In the genomic region with DNA sequence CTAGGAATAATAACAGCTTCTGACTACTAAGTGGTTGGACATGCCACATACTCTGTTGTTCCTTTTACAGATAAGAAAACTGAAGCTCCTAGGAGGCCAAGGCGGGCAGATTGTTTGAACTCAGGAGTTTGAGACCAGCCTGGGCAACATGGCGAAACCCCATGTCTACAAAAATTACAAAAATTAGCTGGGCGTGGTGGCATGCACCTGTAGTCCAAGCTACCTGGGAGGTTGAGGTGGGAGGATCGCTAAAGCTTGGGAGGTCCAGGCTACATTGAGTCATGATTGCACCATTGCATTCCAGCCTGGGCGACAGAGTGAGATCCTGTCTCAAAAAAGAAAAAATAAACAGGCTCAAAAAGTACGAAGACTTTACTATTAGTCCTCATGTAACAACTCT, we compare ENCODE assay signal across 5 cellular contexts.
"Had no signal": no experiment of that assay in that cellular context is flagged by ENCODE, and none has a peak within 500 bp of the region (broad histone marks: within the 10 kb centered on the region; RNA-seq: fewer than 3 reads in every experiment).

No MANE protein-coding gene starts in this region.

- DNase-seq: IMR-90, KBM-7, KG1 had no signal

- H3K27ac ChIP-seq: HL-60 had no signal

- H3K4me3 ChIP-seq: K562 had no signal
